In genomic region chr10:77898323-77899079, GRCh38 we compare ENCODE assay signal across 9 cellular contexts. TPM values are rescaled to one million over a fixed set of nuclear protein-coding genes. Genes with fewer than 3 reads are reported as not detected.
DNase-seq lines count a peak whose midpoint lies in the region; ATAC-seq lines count a peak whose summit lies in the region.
"Had no signal": no experiment of that assay in that cellular context is flagged by ENCODE, and none has a peak within 500 bp of the region (broad histone marks: within the 10 kb centered on the region; RNA-seq: fewer than 3 reads in every experiment).

No MANE protein-coding gene starts in this region.

- ATAC-seq in GM18498 (IDR thresholded peaks at IDR 0.05; ENCODE audit: unreplicated experiment), result peak; percentile 71
- peak; percentile 35 for ATAC-seq in sciatic nerve
- no peak for ATAC-seq in GM21447 (IDR thresholded peaks at IDR 0.05; ENCODE audit: unreplicated experiment)
- no peak for ATAC-seq in GM19328 (IDR thresholded peaks at IDR 0.05; ENCODE audit: unreplicated experiment)

- H3K27ac ChIP-seq in epithelial cell of prostate, result peak overlapping the region; percentile 93

- intact Hi-C loops in sciatic nerve (cut with DNase I), result loop anchor here (5.0 kb wide), 1 partner anchor 84 kb away; no protein-coding TSS in a partner anchor

- DNase-seq in NCI-H510A (lab: John Stamatoyannopoulos, UW), result peak; percentile 94
- peak; percentile 91 for DNase-seq in epithelial cell of prostate (ENCODE audit: low read depth, low spot score)
- no peak for DNase-seq in sciatic nerve (ENCODE audit: low spot score)
- no peak for DNase-seq in dedifferentiated amniotic fluid mesenchymal stem cell (ENCODE audit: extremely low spot score)
- DNase-seq in CD1c-positive myeloid dendritic cell (ENCODE audit: extremely low spot score), result no peak
- DNase-seq: activated B cell treated with CpG ODN at 0.5 μM for 24 hours had no signal

RNA-seq across cellular contexts. Expression of gene DLG5, which starts 28.1 kb away (rescaled TPM):
- total RNA-seq in sciatic nerve, result 31.3 TPM

Comparison
In these comparisons a context has a peak if more than half of its experiments do, and no peak if none do; other contexts are left out.
1. ATAC-seq: peak in GM18498 (single experiment) and sciatic nerve (single experiment); none in GM21447 (single experiment) and GM19328 (single experiment).
2. DNase-seq: peak in NCI-H510A (single experiment) and epithelial cell of prostate (single experiment); none in sciatic nerve (single experiment), dedifferentiated amniotic fluid mesenchymal stem cell (single experiment) and CD1c-positive myeloid dendritic cell (single experiment).